ENCODE assay signal across 8 cellular contexts in genomic region chr6:170554888-170555137, GRCh38. TPM values are rescaled to one million over a fixed set of nuclear protein-coding genes. Genes with fewer than 3 reads are reported as not detected.
DNase-seq lines count a peak whose midpoint lies in the region; ATAC-seq and TF ChIP-seq lines count a peak whose summit lies in the region.

No MANE protein-coding gene starts in this region.

- H3K4me1 ChIP-seq in HUES64 (ENCODE audit: insufficient read depth, low read length) (peaks cover 10% of the 10 kb centered on the region; the same call in 1 of the 2 replicates), ectodermal cell (ENCODE audit: control insufficient read depth, insufficient read depth, low read length) (peaks cover 16% of the 10 kb centered on the region), mucosa of stomach (ENCODE audit: control insufficient read depth, insufficient read depth, low read length) (peaks cover 10% of the 10 kb centered on the region)

- WGBS in HUES64: 3% methylated on average over 6 of the region's 6 CpGs
- WGBS in ectodermal cell, 2 experiments: 6 to 9% methylated on average over 6 of the region's 6 CpGs

- no peak for ATAC-seq in natural killer cell

- no peaks in the 10 kb centered on the region for H3K36me3 Mint-ChIP-seq in natural killer cell

- H3K9ac ChIP-seq in HUES64 (ENCODE audit: low read depth, low read length) (peak overlapping the region; percentile 80), mucosa of stomach (ENCODE audit: low read length) (peak overlapping the region; percentile 86)

- H3K9me3 ChIP-seq in HUES64 (ENCODE audit: insufficient read depth, low read depth, low read length) (no peaks in the 10 kb centered on the region), ectodermal cell (ENCODE audit: control insufficient read depth, low read length) (no peaks in the 10 kb centered on the region), mucosa of stomach (ENCODE audit: control insufficient read depth, low read length) (no peaks in the 10 kb centered on the region)

- H3K27ac ChIP-seq in 22Rv1 (peak overlapping the region; percentile 84), HUES64 (ENCODE audit: low read depth, low read length) (no peak overlapping the region), ectodermal cell (ENCODE audit: insufficient read depth, low read depth, low read length, poor library complexity, severe bottlenecking) (no peak overlapping the region)

- intact Hi-C loops in natural killer cell (cut with micrococcal nuclease): loop anchor here (1.0 to 5.0 kb wide), 3 partner anchors 29 to 853 kb away; partner anchors contain the start of genes C6orf120, DYNLT2, ERMARD and PDCD2

- DNase-seq in NCI-H2227 (lab: John Stamatoyannopoulos, UW; ENCODE audit: unreplicated experiment) (no peak), natural killer cell (no peak), NCI-H2196 treated with DMSO at 0.1 percent for 48 hours (lab: John Stamatoyannopoulos, UW; ENCODE audit: unreplicated experiment) (no peak), T-helper 9 cell (no peak)

- no peaks in the 10 kb centered on the region for H3K9me3 Mint-ChIP-seq in natural killer cell

- peak overlapping the region; percentile 92 for H3K4me3 ChIP-seq in HUES64 (ENCODE audit: low read length)
- H3K4me3 ChIP-seq in ectodermal cell (ENCODE audit: insufficient read depth, low read depth, low read length): peak overlapping the region; percentile 76
- peak overlapping the region; percentile 79 for H3K4me3 ChIP-seq in mucosa of stomach (ENCODE audit: low read length)

- H3K27me3 ChIP-seq in HUES64 (ENCODE audit: insufficient read depth, low read length): no peaks in the 10 kb centered on the region
- no peaks in the 10 kb centered on the region for H3K27me3 ChIP-seq in ectodermal cell (ENCODE audit: control insufficient read depth, insufficient read depth, low read length, poor library complexity, severe bottlenecking)
- no peaks in the 10 kb centered on the region for H3K27me3 ChIP-seq in mucosa of stomach (ENCODE audit: control insufficient read depth, insufficient read depth, low read length)

- no peak overlapping the region for H3K4me3 Mint-ChIP-seq in natural killer cell

- peaks cover 10 to 25% of the 10 kb centered on the region in 2 donors for H3K4me1 Mint-ChIP-seq in natural killer cell

- H3K27ac Mint-ChIP-seq in natural killer cell: no peak overlapping the region

- H3K27me3 Mint-ChIP-seq in natural killer cell (ENCODE audit: low read depth in 2 of 2): no peaks in the 10 kb centered on the region

- H3K36me3 ChIP-seq in HUES64 (ENCODE audit: insufficient read depth, low read length): peaks cover 31% of the 10 kb centered on the region
- H3K36me3 ChIP-seq in ectodermal cell (ENCODE audit: control insufficient read depth, insufficient read depth, low read length): no peaks in the 10 kb centered on the region
- H3K36me3 ChIP-seq in mucosa of stomach (ENCODE audit: control insufficient read depth, insufficient read depth, low read length): no peaks in the 10 kb centered on the region

- TF ChIP-seq CTCF in 22Rv1 (IDR thresholded peaks at IDR 0.05) (no peak), natural killer cell (IDR thresholded peaks at IDR 0.05) (no peak)

RNA-seq across cellular contexts. Expression of gene TBP, which starts 0.6 kb away (rescaled TPM):
- 16.1 TPM for polyA plus RNA-seq in HUES64 (2013, experiment 1 of 2)
- 19.5 TPM for polyA plus RNA-seq in HUES64 (2013, experiment 2 of 2)
- 31.2 TPM for polyA plus RNA-seq in ectodermal cell (2013, experiment 1 of 4)
- 29.4 TPM for polyA plus RNA-seq in ectodermal cell (2013, experiment 2 of 4)
- 19.9 TPM for polyA plus RNA-seq in ectodermal cell (2013, experiment 3 of 4)
- 22.1 TPM for polyA plus RNA-seq in ectodermal cell (2013, experiment 4 of 4)
- 10 to 100 TPM; 13.0 to 18.4 (median 14.2) TPM for total RNA-seq in natural killer cell

RNA-seq across cellular contexts. Expression of gene PSMB1, which starts 1.7 kb away (rescaled TPM):
- 270 TPM for polyA plus RNA-seq in HUES64 (2013, experiment 1 of 2)
- 242 TPM for polyA plus RNA-seq in HUES64 (2013, experiment 2 of 2)
- 259 TPM for polyA plus RNA-seq in ectodermal cell (2013, experiment 1 of 4)
- polyA plus RNA-seq in ectodermal cell (2013, experiment 2 of 4): 283 TPM
- 202 TPM for polyA plus RNA-seq in ectodermal cell (2013, experiment 3 of 4)
- 232 TPM for polyA plus RNA-seq in ectodermal cell (2013, experiment 4 of 4)
- total RNA-seq in natural killer cell: 100 to 1,000 TPM; 102 to 129 (median 103) TPM

RNA-seq across cellular contexts. Expression of gene PDCD2, which starts 29.6 kb away (rescaled TPM):
- polyA plus RNA-seq in HUES64 (2013, experiment 1 of 2): 80.9 TPM
- 94.0 TPM for polyA plus RNA-seq in HUES64 (2013, experiment 2 of 2)
- 89.6 TPM for polyA plus RNA-seq in ectodermal cell (2013, experiment 1 of 4)
- polyA plus RNA-seq in ectodermal cell (2013, experiment 2 of 4): 93.5 TPM
- polyA plus RNA-seq in ectodermal cell (2013, experiment 3 of 4): 82.6 TPM
- polyA plus RNA-seq in ectodermal cell (2013, experiment 4 of 4): 95.6 TPM
- 10 to 100 TPM; 40.4 to 58.4 (median 42.2) TPM for total RNA-seq in natural killer cell
